ENCODE assay signal across 8 cellular contexts in genomic region chrX:130111220-130111934, GRCh38. TPM values are rescaled to one million over a fixed set of nuclear protein-coding genes. Genes with fewer than 3 reads are reported as not detected.
DNase-seq lines count a peak whose midpoint lies in the region; ATAC-seq, FAIRE-seq and TF ChIP-seq lines count a peak whose summit lies in the region.

No MANE protein-coding gene starts in this region.

- no peaks in the 10 kb centered on the region for H3K9me3 Mint-ChIP-seq in activated naive CD8-positive, alpha-beta T cell treated with anti-CD3 and anti-CD28 coated beads, Interleukin-2, amount 50 U/mL, for 24 hours

- FAIRE-seq in A549 (lab: Jason Lieb, UNC), result no peak
- no peak for FAIRE-seq in GM19239 (lab: Jason Lieb, UNC)

- H3K27ac ChIP-seq in A549 (peak overlapping the region; percentile 85 to 98), lower lobe of right lung (peak overlapping the region; percentile 87)

- H3K9me3 ChIP-seq in A549 (no peaks in the 10 kb centered on the region), lower lobe of right lung (no peaks in the 10 kb centered on the region)

- 75% methylated on average over 24 of the region's 41 CpGs for WGBS in A549 (ENCODE audit: missing lambda C conversion rate)

- H3K36me3 Mint-ChIP-seq in activated naive CD8-positive, alpha-beta T cell treated with anti-CD3 and anti-CD28 coated beads, Interleukin-2, amount 50 U/mL, for 24 hours (ENCODE audit: low read depth), result peaks cover 2% of the 10 kb centered on the region

- TF ChIP-seq RAD21 in A549 (conservative IDR thresholded peaks at IDR 0.05 in 1 of 2, IDR thresholded peaks at IDR 0.05 in 1 of 2), result no peak

- DNase-seq in A549 (ENCODE audit: low read depth in 1 of 2, low spot score in 1 of 2) (peak in 1 of 2 experiments; percentile 10), lower lobe of right lung (no peak), GM19239 (ENCODE audit: insufficient read length, low spot score) (no peak)
- no peak for DNase-seq in activated naive CD8-positive, alpha-beta T cell treated with anti-CD3 and anti-CD28 coated beads, Interleukin-2, amount 50 U/mL, for 24 hours
- no peak for DNase-seq in activated CD4-positive, CD25-positive, alpha-beta regulatory T cell (lab: John Stamatoyannopoulos, UW)

- peak overlapping the region; percentile 14 for H3K4me3 Mint-ChIP-seq in activated naive CD8-positive, alpha-beta T cell treated with anti-CD3 and anti-CD28 coated beads, Interleukin-2, amount 50 U/mL, for 24 hours

- H3K4me1 ChIP-seq in A549 (peaks cover 34% of the 10 kb centered on the region), lower lobe of right lung (peaks cover 9% of the 10 kb centered on the region)

- TF ChIP-seq EP300 in A549 (IDR thresholded peaks at IDR 0.05), result no peak

- POLR2A ChIA-PET in A549 (lab: Yijun Ruan, JAX), result interaction anchor here (0.7 kb wide), 1 partner anchor 10 kb away, joined by 3 read pairs; no protein-coding TSS in a partner anchor

- no peaks in the 10 kb centered on the region for H3K27me3 Mint-ChIP-seq in activated naive CD8-positive, alpha-beta T cell treated with anti-CD3 and anti-CD28 coated beads, Interleukin-2, amount 50 U/mL, for 24 hours

- peak overlapping the region; percentile 18 for H3K27ac Mint-ChIP-seq in activated naive CD8-positive, alpha-beta T cell treated with anti-CD3 and anti-CD28 coated beads, Interleukin-2, amount 50 U/mL, for 24 hours

- ATAC-seq in A549, result peak in 1 of 2 experiments; percentile 3; a peak in 1 of 6 replicates
- ATAC-seq in activated naive CD8-positive, alpha-beta T cell treated with anti-CD3 and anti-CD28 coated beads, Interleukin-2, amount 50 U/mL, for 24 hours, result no peak
- ATAC-seq in lower lobe of right lung, result peak; percentile 5 to 10
- ATAC-seq in GM21737 (IDR thresholded peaks at IDR 0.05; ENCODE audit: unreplicated experiment), result no peak
- ATAC-seq in GM19351 (IDR thresholded peaks at IDR 0.05; ENCODE audit: unreplicated experiment), result no peak

- peak overlapping the region; percentile 98 for H3K4me3 ChIP-seq in A549
- H3K4me3 ChIP-seq in GM12875 (ENCODE audit: low read depth, low read length), result peak overlapping the region; percentile 26
- H3K4me3 ChIP-seq in lower lobe of right lung, result peak overlapping the region; percentile 66

- H3K27me3 ChIP-seq in lower lobe of right lung (ENCODE audit: low read depth), result no peaks in the 10 kb centered on the region

- CTCF ChIA-PET in A549 (lab: Yijun Ruan, JAX), result no interaction called here

- intact Hi-C loops in lower lobe of right lung (cut with DNase I), result no loop called here

- H3K4me2 ChIP-seq in A549, result peak overlapping the region; percentile 99

- H3K36me3 ChIP-seq in lower lobe of right lung, result no peaks in the 10 kb centered on the region

- peaks cover 36% of the 10 kb centered on the region for H3K4me1 Mint-ChIP-seq in activated naive CD8-positive, alpha-beta T cell treated with anti-CD3 and anti-CD28 coated beads, Interleukin-2, amount 50 U/mL, for 24 hours

- no peak for TF ChIP-seq POLR2A in A549 (IDR thresholded peaks at IDR 0.05; ENCODE audit: low read length)

- TF ChIP-seq CTCF in A549 (IDR thresholded peaks at IDR 0.05), result 0 out of 3 replicates have a peak, but pooled peaks have one; percentile 1
- TF ChIP-seq CTCF in GM12875 (IDR thresholded peaks at IDR 0.05; ENCODE audit: borderline replicate concordance, insufficient read depth, low read depth, low read length), result no peak
- TF ChIP-seq CTCF in lower lobe of right lung (IDR thresholded peaks at IDR 0.05), result no peak

TF ChIP-seq in A549, 52 proteins besides CTCF, POLR2A, EP300 and RAD21:
- TF ChIP-seq, protein P1, sequence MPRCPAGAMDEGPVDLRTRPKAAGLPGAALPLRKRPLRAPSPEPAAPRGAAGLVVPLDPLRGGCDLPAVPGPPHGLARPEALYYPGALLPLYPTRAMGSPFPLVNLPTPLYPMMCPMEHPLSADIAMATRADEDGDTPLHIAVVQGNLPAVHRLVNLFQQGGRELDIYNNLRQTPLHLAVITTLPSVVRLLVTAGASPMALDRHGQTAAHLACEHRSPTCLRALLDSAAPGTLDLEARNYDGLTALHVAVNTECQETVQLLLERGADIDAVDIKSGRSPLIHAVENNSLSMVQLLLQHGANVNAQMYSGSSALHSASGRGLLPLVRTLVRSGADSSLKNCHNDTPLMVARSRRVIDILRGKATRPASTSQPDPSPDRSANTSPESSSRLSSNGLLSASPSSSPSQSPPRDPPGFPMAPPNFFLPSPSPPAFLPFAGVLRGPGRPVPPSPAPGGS (IDR thresholded peaks at IDR 0.05), result no peak
- TF ChIP-seq CBX2 (IDR thresholded peaks at IDR 0.05; ENCODE audit: borderline replicate concordance, low read depth), result no peak
- TF ChIP-seq, protein P2, sequence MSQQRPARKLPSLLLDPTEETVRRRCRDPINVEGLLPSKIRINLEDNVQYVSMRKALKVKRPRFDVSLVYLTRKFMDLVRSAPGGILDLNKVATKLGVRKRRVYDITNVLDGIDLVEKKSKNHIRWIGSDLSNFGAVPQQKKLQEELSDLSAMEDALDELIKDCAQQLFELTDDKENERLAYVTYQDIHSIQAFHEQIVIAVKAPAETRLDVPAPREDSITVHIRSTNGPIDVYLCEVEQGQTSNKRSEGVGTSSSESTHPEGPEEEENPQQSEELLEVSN (IDR thresholded peaks at IDR 0.05; ENCODE audit: borderline replicate concordance, low read depth), result peak; percentile 66
- TF ChIP-seq ESRRA (IDR thresholded peaks at IDR 0.05; ENCODE audit: borderline replicate concordance, low read length), result no peak
- TF ChIP-seq, protein P3, sequence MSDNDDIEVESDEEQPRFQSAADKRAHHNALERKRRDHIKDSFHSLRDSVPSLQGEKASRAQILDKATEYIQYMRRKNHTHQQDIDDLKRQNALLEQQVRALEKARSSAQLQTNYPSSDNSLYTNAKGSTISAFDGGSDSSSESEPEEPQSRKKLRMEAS (IDR thresholded peaks at IDR 0.05), result peak; percentile 16; the same call in 1 of the 2 replicates
- TF ChIP-seq HOXB5 (CRISPR knock-in tag; IDR thresholded peaks at IDR 0.05), result no peak
- no peak for TF ChIP-seq CEBPB (IDR thresholded peaks at IDR 0.05)
- TF ChIP-seq PHF8 (IDR thresholded peaks at IDR 0.05; ENCODE audit: borderline replicate concordance, low read depth), result no peak

RNA-seq across cellular contexts. Expression of gene ELF4, which starts 1.1 kb away (rescaled TPM):
- polyA plus RNA-seq in A549 (2011; rRNA removed) (18.0 and 18.4 TPM in 2 replicates), A549 (2017; fragmentation: RNase III; extraction: RNeasy Plus Mini Kit Qiagen cat#74134 plus additional on column Dnase treatment) (16.0 to 17.0 TPM (median 16.8 TPM) in 3 replicates)
- polyA plus RNA-seq in A549 (2012; cell fraction: cytosol; rRNA removed), result 14.9 and 20.4 TPM in 2 replicates
- polyA plus RNA-seq in A549 (2012; cell fraction: nucleus; rRNA removed), result 20.2 and 21.8 TPM in 2 replicates
- 27.6 and 32.8 TPM in 2 replicates for polyA minus RNA-seq in A549 (2011; rRNA and poly(A)+ RNA removed)
- total RNA-seq in lower lobe of right lung, result 24.1 TPM

RNA-seq across cellular contexts. Expression of gene AIFM1, which starts 54.3 kb away (rescaled TPM):
- polyA plus RNA-seq in A549 (2011; rRNA removed) (76.9 and 103 TPM in 2 replicates), A549 (2017; fragmentation: RNase III; extraction: RNeasy Plus Mini Kit Qiagen cat#74134 plus additional on column Dnase treatment) (84.3 to 90.2 TPM (median 86.8 TPM) in 3 replicates)
- 63.7 and 67.6 TPM in 2 replicates for polyA plus RNA-seq in A549 (2012; cell fraction: cytosol; rRNA removed)
- 31.7 and 57.8 TPM in 2 replicates for polyA plus RNA-seq in A549 (2012; cell fraction: nucleus; rRNA removed)
- polyA minus RNA-seq in A549 (2011; rRNA and poly(A)+ RNA removed), result 38.4 and 42.2 TPM in 2 replicates
- 23.1 TPM for total RNA-seq in lower lobe of right lung

Comparison
In these comparisons a context has a peak if more than half of its experiments do, and no peak if none do; other contexts are left out.
1. ATAC-seq: peak in lower lobe of right lung (2 of 2); none in activated naive CD8-positive, alpha-beta T cell treated with anti-CD3 and anti-CD28 coated beads, Interleukin-2, amount 50 U/mL, for 24 hours (single experiment), GM21737 (single experiment) and GM19351 (single experiment).
2. H3K4me3 ChIP-seq: peak in every context shown above with its lines; median percentile 98 in A549; 66 in lower lobe of right lung; 26 in GM12875.